Comparison of ENCODE assay signal across 15 cellular contexts in the genomic region with DNA sequence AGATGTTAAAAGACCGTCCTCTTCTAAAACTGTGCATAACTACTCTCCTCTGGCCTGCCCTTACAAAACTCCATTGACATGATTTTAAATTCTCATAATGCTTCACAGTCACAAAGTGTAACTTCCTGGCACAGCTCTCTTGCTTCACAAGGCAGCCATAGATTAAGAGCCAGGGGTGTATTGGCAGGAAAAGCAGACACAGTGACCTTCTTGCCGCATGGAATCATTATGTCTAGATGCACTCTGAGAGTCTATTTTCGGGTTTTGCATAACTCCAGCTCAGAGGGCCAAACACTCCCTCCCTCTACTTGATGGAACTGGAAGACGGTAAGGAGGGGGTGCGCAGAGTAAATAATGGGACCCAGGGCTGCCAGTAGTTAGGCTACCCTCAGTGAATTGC.
DNase-seq lines count a peak whose midpoint lies in the region; ATAC-seq, FAIRE-seq and TF ChIP-seq lines count a peak whose summit lies in the region.
"Had no signal": no experiment of that assay in that cellular context is flagged by ENCODE, and none has a peak within 500 bp of the region (broad histone marks: within the 10 kb centered on the region; RNA-seq: fewer than 3 reads in every experiment).

No MANE protein-coding gene starts in this region.

- no peaks in the 10 kb centered on the region for H3K36me3 Mint-ChIP-seq in nephron (ENCODE audit: low read depth)
- H3K36me3 Mint-ChIP-seq: WTC11 had no signal

- peak overlapping the region in 1 of 3 experiments; percentile 1 for H3K4me3 Mint-ChIP-seq in nephron
- H3K4me3 Mint-ChIP-seq: WTC11 had no signal

- ATAC-seq in HG03378 (IDR thresholded peaks at IDR 0.05; ENCODE audit: unreplicated experiment), result no peak
- ATAC-seq: body of pancreas, WTC11 had no signal

- TF ChIP-seq CTCF in astrocyte of the cerebellum (IDR thresholded peaks at IDR 0.05; ENCODE audit: low read depth, low read length, missing control alignments), result no peak
- TF ChIP-seq CTCF in nephron (IDR thresholded peaks at IDR 0.05; ENCODE audit: unreplicated experiment in 3 of 3), result no peak

- H3K9me3 Mint-ChIP-seq in nephron, result no peaks in the 10 kb centered on the region
- H3K9me3 Mint-ChIP-seq: WTC11 had no signal

- H3K4me3 ChIP-seq in astrocyte of the cerebellum (ENCODE audit: low read depth, low read length), result no peak overlapping the region
- H3K4me3 ChIP-seq: body of pancreas had no signal

- TF ChIP-seq POLR2A in GM12892 (IDR thresholded peaks at IDR 0.05; ENCODE audit: low read depth, low read length), result no peak

- DNase-seq in COLO829 (ENCODE audit: low spot score), result peak; percentile 6
- DNase-seq in astrocyte of the cerebellum (ENCODE audit: low read depth), result peak; percentile 32
- DNase-seq in foreskin melanocyte, result peak; percentile 57
- no peak for DNase-seq in GM12892 (ENCODE audit: insufficient read length)
- DNase-seq in activated CD8-positive, alpha-beta memory T cell treated with anti-CD3 and anti-CD28 coated beads for 24 hours, result no peak
- DNase-seq in AML-193 (lab: John Stamatoyannopoulos, UW), result no peak
- DNase-seq: COR-L47; effector CD8-positive, alpha-beta T cell; GF-D8; NCI-H187 treated with DMSO at 0.1 percent for 48 hours had no signal

- H3K27ac Mint-ChIP-seq in nephron, result peak overlapping the region; percentile 43 to 93 (median 77)
- H3K27ac Mint-ChIP-seq: WTC11 had no signal

- no peak for FAIRE-seq in GM12892 (lab: Jason Lieb, UNC)
- FAIRE-seq: keratinocyte had no signal

- H3K4me1 Mint-ChIP-seq in nephron, result peaks cover 56% of the 10 kb centered on the region

- H3K27me3 Mint-ChIP-seq in nephron (ENCODE audit: low read depth), result no peaks in the 10 kb centered on the region

- in situ Hi-C loops in astrocyte of the cerebellum (cut with HindIII; ENCODE audit: low sequenced_read_pairs), result no loop called here

Comparison
In these comparisons a context has a peak if more than half of its experiments do, and no peak if none do; other contexts are left out.
1. DNase-seq: peak in COLO829 (single experiment), astrocyte of the cerebellum (single experiment) and foreskin melanocyte (single experiment); none in GM12892 (single experiment), activated CD8-positive, alpha-beta memory T cell treated with anti-CD3 and anti-CD28 coated beads for 24 hours (single experiment) and AML-193 (0 of 2).